ENCODE assay signal across 8 cellular contexts in genomic region chr7:129213828-129214227, GRCh38. TPM values are rescaled to one million over a fixed set of nuclear protein-coding genes. Genes with fewer than 3 reads are reported as not detected.
A peak's percentile ranks its signal among the peaks of the same experiment; 100 is the strongest.
DNase-seq lines count a peak whose midpoint lies in the region; ATAC-seq and FAIRE-seq lines count a peak whose summit lies in the region.

No MANE protein-coding gene starts in this region.

- no peaks in the 10 kb centered on the region for H3K27me3 ChIP-seq in small intestine (ENCODE audit: control insufficient read depth in 2 of 2, insufficient read depth in 2 of 2, low read length in 2 of 2)

- no peaks in the 10 kb centered on the region for H3K36me3 Mint-ChIP-seq in activated CD4-positive, alpha-beta T cell treated with anti-CD3 and anti-CD28 coated beads for 36 hours (ENCODE audit: low read depth)
- no peaks in the 10 kb centered on the region for H3K36me3 Mint-ChIP-seq in activated CD4-positive, alpha-beta T cell treated with anti-CD3 and anti-CD28 coated beads, Interleukin-2, amount 10 ng/mL, durations not matched to agents 24 days and 14 days (ENCODE audit: low read depth)
- H3K36me3 Mint-ChIP-seq in stimulated activated naive B cell treated with anti-CD40 and anti-IgM and Interleukin-4, amounts not matched to agents 10 μg/mL and 1 μg/mL and 100 μg/mL, for 72 hours: no peaks in the 10 kb centered on the region

- intact Hi-C loops in activated CD4-positive, alpha-beta T cell treated with anti-CD3 and anti-CD28 coated beads for 36 hours (cut with DNase I, micrococcal nuclease): no loop called here
- intact Hi-C loops in activated CD4-positive, alpha-beta T cell treated with anti-CD3 and anti-CD28 coated beads, Interleukin-2, amount 10 ng/mL, durations not matched to agents 24 days and 14 days (cut with micrococcal nuclease): loop anchor here (10.0 kb wide), 1 partner anchor 309 kb away; no protein-coding TSS in a partner anchor

- H3K4me3 Mint-ChIP-seq in activated CD4-positive, alpha-beta T cell treated with anti-CD3 and anti-CD28 coated beads for 36 hours: no peak overlapping the region
- no peak overlapping the region for H3K4me3 Mint-ChIP-seq in activated CD4-positive, alpha-beta T cell treated with anti-CD3 and anti-CD28 coated beads, Interleukin-2, amount 10 ng/mL, durations not matched to agents 24 days and 14 days
- H3K4me3 Mint-ChIP-seq in stimulated activated naive B cell treated with anti-CD40 and anti-IgM and Interleukin-4, amounts not matched to agents 10 μg/mL and 1 μg/mL and 100 μg/mL, for 72 hours: no peak overlapping the region

- no peaks in the 10 kb centered on the region for H3K9me3 ChIP-seq in small intestine (ENCODE audit: control insufficient read depth, low read depth)

- no peaks in the 10 kb centered on the region for H3K36me3 ChIP-seq in small intestine (ENCODE audit: control insufficient read depth in 2 of 2, insufficient read depth in 2 of 2, low read length in 2 of 2)

- no peak overlapping the region for H3K27ac Mint-ChIP-seq in activated CD4-positive, alpha-beta T cell treated with anti-CD3 and anti-CD28 coated beads for 36 hours
- no peak overlapping the region for H3K27ac Mint-ChIP-seq in activated CD4-positive, alpha-beta T cell treated with anti-CD3 and anti-CD28 coated beads, Interleukin-2, amount 10 ng/mL, durations not matched to agents 24 days and 14 days
- H3K27ac Mint-ChIP-seq in stimulated activated naive B cell treated with anti-CD40 and anti-IgM and Interleukin-4, amounts not matched to agents 10 μg/mL and 1 μg/mL and 100 μg/mL, for 72 hours: peak overlapping the region; percentile 15

- no peaks in the 10 kb centered on the region for H3K4me1 Mint-ChIP-seq in activated CD4-positive, alpha-beta T cell treated with anti-CD3 and anti-CD28 coated beads for 36 hours
- H3K4me1 Mint-ChIP-seq in activated CD4-positive, alpha-beta T cell treated with anti-CD3 and anti-CD28 coated beads, Interleukin-2, amount 10 ng/mL, durations not matched to agents 24 days and 14 days: peaks cover 3% of the 10 kb centered on the region
- H3K4me1 Mint-ChIP-seq in stimulated activated naive B cell treated with anti-CD40 and anti-IgM and Interleukin-4, amounts not matched to agents 10 μg/mL and 1 μg/mL and 100 μg/mL, for 72 hours: peaks cover 6 to 12% of the 10 kb centered on the region in 2 donors

- ATAC-seq in activated CD4-positive, alpha-beta T cell treated with anti-CD3 and anti-CD28 coated beads for 36 hours: peak; percentile 24
- no peak for ATAC-seq in stimulated activated naive B cell treated with anti-CD40 and anti-IgM and Interleukin-4, amounts not matched to agents 10 μg/mL and 1 μg/mL and 100 μg/mL, for 72 hours (replicated peaks)
- no peak for ATAC-seq in HG02884 (IDR thresholded peaks at IDR 0.05; ENCODE audit: unreplicated experiment)

- 48 to 57% (median 52%) methylated on average over 15 of the region's 15 CpGs for WGBS in small intestine, 3 donors

- POLR2A ChIA-PET in activated CD4-positive, alpha-beta T cell treated with anti-CD3 and anti-CD28 coated beads for 36 hours (lab: Charles Lee): no interaction called here

- no peaks in the 10 kb centered on the region for H3K9me3 Mint-ChIP-seq in activated CD4-positive, alpha-beta T cell treated with anti-CD3 and anti-CD28 coated beads for 36 hours (ENCODE audit: low read depth)
- H3K9me3 Mint-ChIP-seq in activated CD4-positive, alpha-beta T cell treated with anti-CD3 and anti-CD28 coated beads, Interleukin-2, amount 10 ng/mL, durations not matched to agents 24 days and 14 days: no peaks in the 10 kb centered on the region
- H3K9me3 Mint-ChIP-seq in stimulated activated naive B cell treated with anti-CD40 and anti-IgM and Interleukin-4, amounts not matched to agents 10 μg/mL and 1 μg/mL and 100 μg/mL, for 72 hours: no peaks in the 10 kb centered on the region

- no peaks in the 10 kb centered on the region for H3K4me1 ChIP-seq in small intestine (ENCODE audit: control insufficient read depth in 2 of 2, insufficient read depth in 1 of 2, low read depth in 1 of 2, low read length in 1 of 2)

- DNase-seq in activated CD4-positive, alpha-beta T cell treated with anti-CD3 and anti-CD28 coated beads for 36 hours: peak; percentile 51
- DNase-seq in activated CD4-positive, alpha-beta T cell treated with anti-CD3 and anti-CD28 coated beads, Interleukin-2, amount 10 ng/mL, durations not matched to agents 24 days and 14 days: no peak
- DNase-seq in NCI-H526 (lab: John Stamatoyannopoulos, UW): peak; percentile 69 to 86
- DNase-seq in ecto neural progenitor cell (ENCODE audit: low spot score): peak; percentile 65
- no peak for DNase-seq in stimulated activated naive B cell treated with anti-CD40 and anti-IgM and Interleukin-4, amounts not matched to agents 10 μg/mL and 1 μg/mL and 100 μg/mL, for 72 hours
- DNase-seq in small intestine: no peak
- no peak for DNase-seq in NK-92 (lab: John Stamatoyannopoulos, UW; ENCODE audit: unreplicated experiment)

- CTCF ChIA-PET in activated CD4-positive, alpha-beta T cell treated with anti-CD3 and anti-CD28 coated beads for 36 hours (lab: Charles Lee): interaction anchor here (0.7 to 2.5 kb wide), 8 partner anchors 50 to 612 kb away, joined by 3 to 20 read pairs (median 4); no protein-coding TSS in a partner anchor

- no peak for FAIRE-seq in small intestine (lab: Jason Lieb, UNC)

- no peaks in the 10 kb centered on the region for H3K27me3 Mint-ChIP-seq in activated CD4-positive, alpha-beta T cell treated with anti-CD3 and anti-CD28 coated beads for 36 hours
- H3K27me3 Mint-ChIP-seq in activated CD4-positive, alpha-beta T cell treated with anti-CD3 and anti-CD28 coated beads, Interleukin-2, amount 10 ng/mL, durations not matched to agents 24 days and 14 days: peaks cover 6% of the 10 kb centered on the region
- no peaks in the 10 kb centered on the region for H3K27me3 Mint-ChIP-seq in stimulated activated naive B cell treated with anti-CD40 and anti-IgM and Interleukin-4, amounts not matched to agents 10 μg/mL and 1 μg/mL and 100 μg/mL, for 72 hours

- H3K27ac ChIP-seq in small intestine (ENCODE audit: low read depth in 1 of 2, low read length in 1 of 2): no peak overlapping the region

- H3K4me3 ChIP-seq in small intestine (ENCODE audit: low read depth in 1 of 2, low read length in 2 of 2): no peak overlapping the region

RNA-seq across cellular contexts. Expression of gene AHCYL2, which starts 11.0 kb away (rescaled TPM):
- total RNA-seq in activated CD4-positive, alpha-beta T cell treated with anti-CD3 and anti-CD28 coated beads for 36 hours: 10 to 100 TPM; 14.1 to 14.9 TPM
- total RNA-seq in activated CD4-positive, alpha-beta T cell treated with anti-CD3 and anti-CD28 coated beads, Interleukin-2, amount 10 ng/mL, durations not matched to agents 24 days and 14 days: 10.7 and 11.1 TPM in 2 replicates
- 10 to 100 TPM; 18.2 to 25.4 (median 24.4) TPM for polyA plus RNA-seq in small intestine

RNA-seq across cellular contexts. Expression of gene SMO, which starts 25.4 kb away (rescaled TPM):
- under 1 TPM; 0.28 to 0.71 TPM for total RNA-seq in activated CD4-positive, alpha-beta T cell treated with anti-CD3 and anti-CD28 coated beads for 36 hours
- 0.28 and 0.37 TPM in 2 replicates for total RNA-seq in activated CD4-positive, alpha-beta T cell treated with anti-CD3 and anti-CD28 coated beads, Interleukin-2, amount 10 ng/mL, durations not matched to agents 24 days and 14 days
- 1 to 10 TPM in 1 of 3 donors, under 1 TPM in 1, not detected in 1; 0.54 to 2.5 TPM for polyA plus RNA-seq in small intestine

Comparison
In these comparisons a context has a peak if more than half of its experiments do, and no peak if none do; other contexts are left out.
1. DNase-seq: peak in activated CD4-positive, alpha-beta T cell treated with anti-CD3 and anti-CD28 coated beads for 36 hours (single experiment), NCI-H526 (2 of 2) and ecto neural progenitor cell (single experiment); none in activated CD4-positive, alpha-beta T cell treated with anti-CD3 and anti-CD28 coated beads, Interleukin-2, amount 10 ng/mL, durations not matched to agents 24 days and 14 days (single experiment), stimulated activated naive B cell treated with anti-CD40 and anti-IgM and Interleukin-4, amounts not matched to agents 10 μg/mL and 1 μg/mL and 100 μg/mL, for 72 hours (single experiment), small intestine (single experiment) and NK-92 (single experiment).